ENCODE assay signal across 15 cellular contexts in genomic region chr2:181685150-181685688, GRCh38. TPM values are rescaled to one million over a fixed set of nuclear protein-coding genes. Genes with fewer than 3 reads are reported as not detected.
DNase-seq lines count a peak whose midpoint lies in the region; ATAC-seq, FAIRE-seq and TF ChIP-seq lines count a peak whose summit lies in the region.
"Had no signal": no experiment of that assay in that cellular context is flagged by ENCODE, and none has a peak within 500 bp of the region (broad histone marks: within the 10 kb centered on the region; RNA-seq: fewer than 3 reads in every experiment).

No MANE protein-coding gene starts in this region.

- H3K9me3 Mint-ChIP-seq in activated naive CD8-positive, alpha-beta T cell treated with anti-CD3 and anti-CD28 coated beads, Interleukin-2, amount 50 U/mL, for 24 hours = no peaks in the 10 kb centered on the region
- H3K9me3 Mint-ChIP-seq in activated CD8-positive, alpha-beta T cell treated with anti-CD3 and anti-CD28 coated beads for 36 hours = no peaks in the 10 kb centered on the region

- no peak for TF ChIP-seq CTCF in kidney (IDR thresholded peaks at IDR 0.05; ENCODE audit: borderline replicate concordance, extremely low read depth, insufficient read depth)
- no peak for TF ChIP-seq CTCF in activated CD8-positive, alpha-beta T cell treated with anti-CD3 and anti-CD28 coated beads for 36 hours (IDR thresholded peaks at IDR 0.05)

- no peak overlapping the region for H3K4me3 Mint-ChIP-seq in activated naive CD8-positive, alpha-beta T cell treated with anti-CD3 and anti-CD28 coated beads, Interleukin-2, amount 50 U/mL, for 24 hours
- H3K4me3 Mint-ChIP-seq in activated CD8-positive, alpha-beta T cell treated with anti-CD3 and anti-CD28 coated beads for 36 hours = no peak overlapping the region

- peaks cover 81% of the 10 kb centered on the region for H3K27me3 ChIP-seq in H7 (ENCODE audit: control insufficient read depth, insufficient read depth, low read length)
- H3K27me3 ChIP-seq: ovary had no signal

- H3K9me3 ChIP-seq in kidney (ENCODE audit: control insufficient read depth in 1 of 2, low read length in 2 of 2) = no peaks in the 10 kb centered on the region
- H3K9me3 ChIP-seq: ovary had no signal

- DNase-seq in AG20443 (ENCODE audit: low spot score) (peak; percentile 34), H7 (peak; percentile 64), kidney (peak; percentile 32), SK-N-DZ (ENCODE audit: low spot score) (no peak)
- peak; percentile 2 for DNase-seq in activated naive CD8-positive, alpha-beta T cell treated with anti-CD3 and anti-CD28 coated beads, Interleukin-2, amount 50 U/mL, for 24 hours
- DNase-seq in stimulated activated CD4-positive, alpha-beta T cell treated with anti-CD3 and anti-CD28 coated beads, Interleukin-15, amount 100 ng/mL, for 24 hours = no peak
- DNase-seq in stimulated activated naive CD4-positive, alpha-beta T cell treated with Interleukin-2 at 50 U/mL for 16 hours (lab: John Stamatoyannopoulos, UW) = no peak
- DNase-seq in activated CD8-positive, alpha-beta T cell treated with anti-CD3 and anti-CD28 coated beads for 36 hours = no peak
- DNase-seq: activated CD4-positive, alpha-beta T cell treated with anti-CD3 and anti-CD28 coated beads, Interleukin-2, amount 50 U/mL, for 4 hours; NCI-H2227 treated with DMSO at 0.1 percent for 48 hours; ovary; stimulated activated CD4-positive, alpha-beta T cell treated with anti-CD3 and anti-CD28 coated beads, Interleukin-4, amount 100 ng/mL, for 24 hours had no signal

- no peak for FAIRE-seq in kidney (lab: Jason Lieb, UNC)
- FAIRE-seq: keratinocyte had no signal

- no peaks in the 10 kb centered on the region for H3K36me3 Mint-ChIP-seq in activated naive CD8-positive, alpha-beta T cell treated with anti-CD3 and anti-CD28 coated beads, Interleukin-2, amount 50 U/mL, for 24 hours (ENCODE audit: low read depth)
- no peaks in the 10 kb centered on the region for H3K36me3 Mint-ChIP-seq in activated CD8-positive, alpha-beta T cell treated with anti-CD3 and anti-CD28 coated beads for 36 hours (ENCODE audit: low read depth)

- no peak overlapping the region for H3K4me3 ChIP-seq in H7 (ENCODE audit: insufficient read depth, low read depth, low read length)
- H3K4me3 ChIP-seq in kidney (ENCODE audit: low read length in 2 of 2) = no peak overlapping the region
- H3K4me3 ChIP-seq: ovary had no signal

- intact Hi-C loops in kidney (cut with DNase I) = no loop called here
- intact Hi-C loops in activated CD8-positive, alpha-beta T cell treated with anti-CD3 and anti-CD28 coated beads for 36 hours (cut with micrococcal nuclease) = no loop called here

- POLR2A ChIA-PET in activated CD8-positive, alpha-beta T cell treated with anti-CD3 and anti-CD28 coated beads for 36 hours (lab: Charles Lee) = no interaction called here

- CTCF ChIA-PET in activated CD8-positive, alpha-beta T cell treated with anti-CD3 and anti-CD28 coated beads for 36 hours (lab: Charles Lee) = interaction anchor here (1.0 to 1.6 kb wide), 3 partner anchors 26 to 30 kb away, joined by 3 to 8 read pairs (median 7); no protein-coding TSS in a partner anchor

- no peak for ATAC-seq in activated naive CD8-positive, alpha-beta T cell treated with anti-CD3 and anti-CD28 coated beads, Interleukin-2, amount 50 U/mL, for 24 hours
- ATAC-seq in activated CD8-positive, alpha-beta T cell treated with anti-CD3 and anti-CD28 coated beads for 36 hours = no peak
- ATAC-seq: activated naive CD4-positive, alpha-beta T cell treated with anti-CD3 and anti-CD28 coated beads, Interleukin-2, amount 50 U/mL, for 72 hours had no signal

- no peak overlapping the region for H3K27ac ChIP-seq in kidney (ENCODE audit: low read depth in 2 of 2, low read length in 2 of 2)
- H3K27ac ChIP-seq: epithelial cell of prostate, ovary had no signal

- no peak overlapping the region for H3K27ac Mint-ChIP-seq in activated naive CD8-positive, alpha-beta T cell treated with anti-CD3 and anti-CD28 coated beads, Interleukin-2, amount 50 U/mL, for 24 hours
- no peak overlapping the region for H3K27ac Mint-ChIP-seq in activated CD8-positive, alpha-beta T cell treated with anti-CD3 and anti-CD28 coated beads for 36 hours
- H3K27ac Mint-ChIP-seq: activated naive CD4-positive, alpha-beta T cell treated with anti-CD3 and anti-CD28 coated beads, Interleukin-2, amount 50 U/mL, for 72 hours had no signal

- no peak overlapping the region for H3K9ac ChIP-seq in kidney (ENCODE audit: low read length in 2 of 2)

- peaks cover 0 to 11% of the 10 kb centered on the region in 2 donors for H3K4me1 ChIP-seq in kidney (ENCODE audit: control insufficient read depth in 1 of 2, insufficient read depth in 1 of 2, low read depth in 1 of 2, low read length in 2 of 2)

- peaks cover 32% of the 10 kb centered on the region for H3K4me1 Mint-ChIP-seq in activated naive CD8-positive, alpha-beta T cell treated with anti-CD3 and anti-CD28 coated beads, Interleukin-2, amount 50 U/mL, for 24 hours
- peaks cover 32% of the 10 kb centered on the region for H3K4me1 Mint-ChIP-seq in activated CD8-positive, alpha-beta T cell treated with anti-CD3 and anti-CD28 coated beads for 36 hours (ENCODE audit: low read depth)

- H3K36me3 ChIP-seq in H7 (replicated peaks; ENCODE audit: control insufficient read depth, insufficient read depth, low read length) (no peaks in the 10 kb centered on the region), kidney (ENCODE audit: control insufficient read depth in 1 of 2, insufficient read depth in 2 of 2, low read length in 2 of 2) (no peaks in the 10 kb centered on the region)
- H3K36me3 ChIP-seq: ovary had no signal

- peaks cover 75% of the 10 kb centered on the region for H3K27me3 Mint-ChIP-seq in activated naive CD8-positive, alpha-beta T cell treated with anti-CD3 and anti-CD28 coated beads, Interleukin-2, amount 50 U/mL, for 24 hours
- H3K27me3 Mint-ChIP-seq in activated CD8-positive, alpha-beta T cell treated with anti-CD3 and anti-CD28 coated beads for 36 hours = peaks cover 73% of the 10 kb centered on the region

RNA-seq across cellular contexts. Expression of gene NEUROD1, which starts 4.9 kb away (rescaled TPM):
- 0.04 TPM in 1 of 2 replicates, not detected in the other for total RNA-seq in H7 (2014; rRNA removed; shearing (Covaris generic))
- not detected for total RNA-seq in kidney
- not detected for polyA plus RNA-seq in kidney (ENCODE audit: insufficient read depth, low read depth, low replicate concordance)
- 9.0 and 9.8 TPM in 2 replicates for polyA plus RNA-seq in SK-N-DZ (2014; cell fraction: cytosol; rRNA removed)
- 5.2 and 14.1 TPM in 2 replicates for polyA plus RNA-seq in SK-N-DZ (2014; cell fraction: nucleus; rRNA removed)
- not detected for total RNA-seq in activated CD8-positive, alpha-beta T cell treated with anti-CD3 and anti-CD28 coated beads for 36 hours
- total RNA-seq: activated naive CD4-positive, alpha-beta T cell treated with anti-CD3 and anti-CD28 coated beads, Interleukin-2, amount 50 U/mL, for 72 hours; ovary had no signal
- polyA plus RNA-seq: keratinocyte, ovary had no signal

RNA-seq across cellular contexts. Expression of gene CERKL, which starts 28.3 kb away (rescaled TPM):
- 0.14 and 0.15 TPM in 2 replicates for total RNA-seq in H7 (2014; rRNA removed; shearing (Covaris generic))
- 8.0 TPM for total RNA-seq in kidney
- 7.8 TPM for polyA plus RNA-seq in kidney (ENCODE audit: insufficient read depth, low read depth, low replicate concordance)
- polyA plus RNA-seq in SK-N-DZ (2014; cell fraction: cytosol; rRNA removed) = 3.1 and 4.5 TPM in 2 replicates
- polyA plus RNA-seq in SK-N-DZ (2014; cell fraction: nucleus; rRNA removed) = 2.2 and 4.0 TPM in 2 replicates
- total RNA-seq in activated CD8-positive, alpha-beta T cell treated with anti-CD3 and anti-CD28 coated beads for 36 hours = under 1 TPM; 0.11 to 0.20 TPM
- total RNA-seq: activated naive CD4-positive, alpha-beta T cell treated with anti-CD3 and anti-CD28 coated beads, Interleukin-2, amount 50 U/mL, for 72 hours had no signal

Comparison
In these comparisons a context has a peak if more than half of its experiments do, and no peak if none do; other contexts are left out.
1. DNase-seq: peak in AG20443 (single experiment), H7 (single experiment), activated naive CD8-positive, alpha-beta T cell treated with anti-CD3 and anti-CD28 coated beads, Interleukin-2, amount 50 U/mL, for 24 hours (single experiment) and kidney (single experiment); none in stimulated activated CD4-positive, alpha-beta T cell treated with anti-CD3 and anti-CD28 coated beads, Interleukin-15, amount 100 ng/mL, for 24 hours (single experiment), stimulated activated naive CD4-positive, alpha-beta T cell treated with Interleukin-2 at 50 U/mL for 16 hours (single experiment), SK-N-DZ (single experiment) and activated CD8-positive, alpha-beta T cell treated with anti-CD3 and anti-CD28 coated beads for 36 hours (single experiment).